In genomic region chr2:102101097-102101843, GRCh38 we compare ENCODE assay signal across 1 cellular context.
TF ChIP-seq lines count a peak whose summit lies in the region.

No MANE protein-coding gene starts in this region.

TF ChIP-seq in HepG2, 621 proteins besides CTCF, POLR2A, EP300 and RAD21 (continued from another document):
- TF ChIP-seq MYPOP (CRISPR knock-in tag; IDR thresholded peaks at IDR 0.05) = peak; percentile 44; the same call in 1 of the 2 replicates
- TF ChIP-seq FOXJ3 (CRISPR knock-in tag; IDR thresholded peaks at IDR 0.05; ENCODE audit: borderline replicate concordance) = no peak
